ENCODE assay signal across 8 cellular contexts in genomic region chr3:146187334-146187950, GRCh38. TPM values are rescaled to one million over a fixed set of nuclear protein-coding genes. Genes with fewer than 3 reads are reported as not detected.
A peak's percentile ranks its signal among the peaks of the same experiment; 100 is the strongest.
DNase-seq lines count a peak whose midpoint lies in the region; ATAC-seq and TF ChIP-seq lines count a peak whose summit lies in the region.
"Had no signal": no experiment of that assay in that cellular context is flagged by ENCODE, and none has a peak within 500 bp of the region (broad histone marks: within the 10 kb centered on the region; RNA-seq: fewer than 3 reads in every experiment).

No MANE protein-coding gene starts in this region.

- no peaks in the 10 kb centered on the region for H3K4me1 ChIP-seq in neural progenitor cell

- no peaks in the 10 kb centered on the region for H3K79me2 ChIP-seq in neural progenitor cell (ENCODE audit: low read depth)

- H2AFZ ChIP-seq in neural progenitor cell (replicated peaks), result no peak overlapping the region

- TF ChIP-seq CTCF in GM12874 (IDR thresholded peaks at IDR 0.05; ENCODE audit: insufficient read depth, low read depth, low read length) (peak; percentile 29; the same call in 1 of the 2 replicates), neural progenitor cell (IDR thresholded peaks at IDR 0.05) (peak; percentile 70)

- H3K36me3 ChIP-seq in neural progenitor cell, result no peaks in the 10 kb centered on the region

- no peaks in the 10 kb centered on the region for H3K36me3 Mint-ChIP-seq in neural progenitor cell
- H3K36me3 Mint-ChIP-seq: naive B cell had no signal

- H3K27ac ChIP-seq in neural progenitor cell, result no peak overlapping the region

- H3K9ac ChIP-seq in neural progenitor cell, result no peak overlapping the region

- no peaks in the 10 kb centered on the region for H3K9me3 ChIP-seq in neural progenitor cell (ENCODE audit: low read depth)

- H4K20me1 ChIP-seq in neural progenitor cell (ENCODE audit: low read depth), result no peaks in the 10 kb centered on the region

- H3K4me3 ChIP-seq in neural progenitor cell, result no peak overlapping the region

- H3K27me3 ChIP-seq in neural progenitor cell, result no peaks in the 10 kb centered on the region

- no peaks in the 10 kb centered on the region for H3F3A ChIP-seq in neural progenitor cell (ENCODE audit: low read depth)

- no peaks in the 10 kb centered on the region for H3K4me1 Mint-ChIP-seq in neural progenitor cell
- H3K4me1 Mint-ChIP-seq: naive B cell had no signal

- no peaks in the 10 kb centered on the region for H3K9me3 Mint-ChIP-seq in neural progenitor cell

- no peak overlapping the region for H3K27ac Mint-ChIP-seq in neural progenitor cell
- H3K27ac Mint-ChIP-seq: naive B cell had no signal

- DNase-seq in NCI-H460 (ENCODE audit: extremely low read depth, low read depth), result peak; percentile 30
- peak; percentile 64 for DNase-seq in dermis blood vessel endothelial cell
- DNase-seq in neural progenitor cell (ENCODE audit: low spot score), result peak; percentile 38
- DNase-seq: naive B cell had no signal

- ATAC-seq in GM19467 (IDR thresholded peaks at IDR 0.05; ENCODE audit: unreplicated experiment) (no peak), GM18517 (IDR thresholded peaks at IDR 0.05; ENCODE audit: unreplicated experiment) (no peak), HG02885 (IDR thresholded peaks at IDR 0.05; ENCODE audit: poor library complexity, unreplicated experiment) (no peak)

- H3K4me2 ChIP-seq in neural progenitor cell, result no peak overlapping the region

- H3K4me3 Mint-ChIP-seq in neural progenitor cell, result no peak overlapping the region
- H3K4me3 Mint-ChIP-seq: naive B cell had no signal

- no peaks in the 10 kb centered on the region for H3K27me3 Mint-ChIP-seq in neural progenitor cell (ENCODE audit: insufficient read depth, low read depth)

RNA-seq across cellular contexts. Expression of gene PLOD2, which starts 26.5 kb away (rescaled TPM):
- total RNA-seq in NCI-H460 (2014; rRNA removed; shearing (Covaris generic)), result 36.0 and 39.5 TPM in 2 replicates
- polyA plus RNA-seq in NCI-H460 (2014; cell fraction: nucleus; rRNA removed), result 16.4 and 17.1 TPM in 2 replicates
- 124 and 201 TPM in 2 replicates for total RNA-seq in dermis blood vessel endothelial cell
- total RNA-seq in neural progenitor cell (ENCODE audit: low replicate concordance), result 8.3 and 29.2 TPM in 2 replicates
